ENCODE assay signal across 8 cellular contexts in the genomic region with DNA sequence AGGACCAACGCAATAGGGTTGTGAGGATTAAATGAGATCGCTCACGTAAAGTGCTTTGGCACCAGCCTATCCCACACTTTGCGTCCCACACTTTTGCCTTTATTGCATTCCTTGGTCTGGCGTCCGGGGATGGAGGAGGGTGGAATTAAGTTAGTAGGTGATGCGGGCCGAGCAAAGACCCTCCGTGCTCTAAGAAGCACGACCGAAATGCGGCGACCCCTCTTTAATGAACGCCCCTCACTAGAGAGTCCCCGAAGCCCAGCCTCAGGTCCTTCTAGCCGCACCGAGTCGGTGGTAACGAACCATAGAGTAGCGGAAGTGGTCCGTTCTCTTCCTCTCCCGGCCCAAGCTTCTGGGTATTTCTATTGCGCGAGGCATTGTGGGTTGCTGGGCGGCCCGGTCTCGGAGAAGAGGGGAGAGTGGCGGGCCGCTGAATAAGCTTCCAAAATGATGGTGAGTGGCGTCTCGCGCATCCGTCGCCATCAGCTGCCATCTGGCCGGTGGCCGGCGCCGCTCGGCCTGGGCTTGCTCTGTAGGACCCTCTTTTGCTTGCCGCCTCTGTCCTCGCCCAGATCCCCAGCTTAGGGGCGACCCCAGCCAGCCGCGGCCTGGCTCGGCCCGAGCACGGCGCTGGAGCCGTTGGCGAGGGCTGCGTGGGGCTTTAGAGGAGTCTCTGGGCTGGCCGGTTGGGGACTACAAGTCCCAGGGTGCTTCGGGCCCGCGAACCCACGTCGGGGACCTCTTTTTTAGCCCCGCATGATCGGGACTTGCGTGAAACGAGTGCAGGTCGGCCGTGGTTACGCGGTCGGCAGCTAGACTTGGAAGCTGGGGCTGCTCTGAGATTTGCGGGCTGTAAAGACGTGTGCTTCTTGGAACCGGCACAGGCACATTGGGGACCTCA. TPM values are rescaled to one million over a fixed set of nuclear protein-coding genes. Genes with fewer than 3 reads are reported as not detected.
DNase-seq lines count a peak whose midpoint lies in the region; ATAC-seq and TF ChIP-seq lines count a peak whose summit lies in the region.

A gene (plus strand): TSS at position 377 of the 901 bp plus-strand sequence. CDS start 71 bp downstream, at position 448.

- DNase-seq in DMS114 treated with DMSO at 0.1 percent for 48 hours (lab: John Stamatoyannopoulos, UW; ENCODE audit: unreplicated experiment) (peak; percentile 92), OCI-M2 (lab: John Stamatoyannopoulos, UW; ENCODE audit: unreplicated experiment) (peak; percentile 21), activated T-cell treated with anti-CD3 and anti-CD28 coated beads for 4 hours (peak; percentile 78), epithelial cell of prostate (ENCODE audit: low read depth, low spot score) (peak; percentile 55), mucosa of gallbladder (ENCODE audit: low spot score) (peak; percentile 92)
- DNase-seq in stimulated activated CD8-positive, alpha-beta memory T cell treated with anti-CD3 and anti-CD28 coated beads, Interleukin-4, amount 100 ng/mL, for 24 hours (ENCODE audit: low read depth), result peak; percentile 73

- peak; percentile 55 for ATAC-seq in GM21576 (IDR thresholded peaks at IDR 0.05; ENCODE audit: unreplicated experiment)

- H3K27ac ChIP-seq in epithelial cell of prostate, result peak within 1 kb of the TSS; percentile 78

- TF ChIP-seq RAD21 in Ishikawa (IDR thresholded peaks at IDR 0.05; ENCODE audit: low read depth), result no peak

- no peak for TF ChIP-seq EP300 in Ishikawa (IDR thresholded peaks at IDR 0.05; ENCODE audit: borderline replicate concordance)

TF ChIP-seq in Ishikawa, 13 proteins besides CTCF, POLR2A, EP300 and RAD21:
- TF ChIP-seq CREB1 (IDR thresholded peaks at IDR 0.05; ENCODE audit: low read depth), result no peak
- peak; percentile 23; the same call in 1 of the 2 replicates for TF ChIP-seq NFIC (IDR thresholded peaks at IDR 0.05)
- no peak; the same call in 1 of the 2 replicates for TF ChIP-seq TEAD4 (IDR thresholded peaks at IDR 0.05)
- TF ChIP-seq, protein P1, sequence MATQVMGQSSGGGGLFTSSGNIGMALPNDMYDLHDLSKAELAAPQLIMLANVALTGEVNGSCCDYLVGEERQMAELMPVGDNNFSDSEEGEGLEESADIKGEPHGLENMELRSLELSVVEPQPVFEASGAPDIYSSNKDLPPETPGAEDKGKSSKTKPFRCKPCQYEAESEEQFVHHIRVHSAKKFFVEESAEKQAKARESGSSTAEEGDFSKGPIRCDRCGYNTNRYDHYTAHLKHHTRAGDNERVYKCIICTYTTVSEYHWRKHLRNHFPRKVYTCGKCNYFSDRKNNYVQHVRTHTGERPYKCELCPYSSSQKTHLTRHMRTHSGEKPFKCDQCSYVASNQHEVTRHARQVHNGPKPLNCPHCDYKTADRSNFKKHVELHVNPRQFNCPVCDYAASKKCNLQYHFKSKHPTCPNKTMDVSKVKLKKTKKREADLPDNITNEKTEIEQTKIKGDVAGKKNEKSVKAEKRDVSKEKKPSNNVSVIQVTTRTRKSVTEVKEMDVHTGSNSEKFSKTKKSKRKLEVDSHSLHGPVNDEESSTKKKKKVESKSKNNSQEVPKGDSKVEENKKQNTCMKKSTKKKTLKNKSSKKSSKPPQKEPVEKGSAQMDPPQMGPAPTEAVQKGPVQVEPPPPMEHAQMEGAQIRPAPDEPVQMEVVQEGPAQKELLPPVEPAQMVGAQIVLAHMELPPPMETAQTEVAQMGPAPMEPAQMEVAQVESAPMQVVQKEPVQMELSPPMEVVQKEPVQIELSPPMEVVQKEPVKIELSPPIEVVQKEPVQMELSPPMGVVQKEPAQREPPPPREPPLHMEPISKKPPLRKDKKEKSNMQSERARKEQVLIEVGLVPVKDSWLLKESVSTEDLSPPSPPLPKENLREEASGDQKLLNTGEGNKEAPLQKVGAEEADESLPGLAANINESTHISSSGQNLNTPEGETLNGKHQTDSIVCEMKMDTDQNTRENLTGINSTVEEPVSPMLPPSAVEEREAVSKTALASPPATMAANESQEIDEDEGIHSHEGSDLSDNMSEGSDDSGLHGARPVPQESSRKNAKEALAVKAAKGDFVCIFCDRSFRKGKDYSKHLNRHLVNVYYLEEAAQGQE (IDR thresholded peaks at IDR 0.05; ENCODE audit: low read depth), result no peak
- TF ChIP-seq TCF12 (IDR thresholded peaks at IDR 0.05; ENCODE audit: low read depth), result peak; percentile 65; the same call in 1 of the 2 replicates
- no peak for TF ChIP-seq ZBTB7A (IDR thresholded peaks at IDR 0.05; ENCODE audit: low read depth)
- TF ChIP-seq CEBPB (IDR thresholded peaks at IDR 0.05), result 0 out of 2 replicates have a peak, but pooled peaks have one; percentile 41
- TF ChIP-seq FOXM1 (IDR thresholded peaks at IDR 0.05; ENCODE audit: borderline replicate concordance, low read depth), result no peak; the same call in 1 of the 2 replicates
- TF ChIP-seq TAF1 (IDR thresholded peaks at IDR 0.05; ENCODE audit: low read depth), result peak; percentile 99
- peak; percentile 76 for TF ChIP-seq YY1 (IDR thresholded peaks at IDR 0.05; ENCODE audit: low read depth)
- TF ChIP-seq, protein P2, sequence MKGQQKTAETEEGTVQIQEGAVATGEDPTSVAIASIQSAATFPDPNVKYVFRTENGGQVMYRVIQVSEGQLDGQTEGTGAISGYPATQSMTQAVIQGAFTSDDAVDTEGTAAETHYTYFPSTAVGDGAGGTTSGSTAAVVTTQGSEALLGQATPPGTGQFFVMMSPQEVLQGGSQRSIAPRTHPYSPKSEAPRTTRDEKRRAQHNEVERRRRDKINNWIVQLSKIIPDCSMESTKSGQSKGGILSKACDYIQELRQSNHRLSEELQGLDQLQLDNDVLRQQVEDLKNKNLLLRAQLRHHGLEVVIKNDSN (IDR thresholded peaks at IDR 0.05), result 0 out of 2 replicates have a peak, but pooled peaks have one; percentile 28
- TF ChIP-seq, protein P3, sequence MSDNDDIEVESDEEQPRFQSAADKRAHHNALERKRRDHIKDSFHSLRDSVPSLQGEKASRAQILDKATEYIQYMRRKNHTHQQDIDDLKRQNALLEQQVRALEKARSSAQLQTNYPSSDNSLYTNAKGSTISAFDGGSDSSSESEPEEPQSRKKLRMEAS (IDR thresholded peaks at IDR 0.05), result peak; percentile 93
- TF ChIP-seq EGR1 (IDR thresholded peaks at IDR 0.05), result peak; percentile 17; the same call in 1 of the 2 replicates
TF ChIP-seq in Ishikawa: peak in this region for 8.

RNA-seq across cellular contexts. Expression of the gene that starts here (rescaled TPM):
- total RNA-seq in mucosa of gallbladder, result 205 TPM

Comparison
In these comparisons a context has a peak if more than half of its experiments do, and no peak if none do; other contexts are left out.
1. Peak in every context shown above with its lines: DNase-seq, ATAC-seq and H3K27ac ChIP-seq.
2. DNase-seq: peak in every context shown above with its lines; median percentile 92 in DMS114 treated with DMSO at 0.1 percent for 48 hours; 92 in mucosa of gallbladder; 78 in activated T-cell treated with anti-CD3 and anti-CD28 coated beads for 4 hours; 73 in stimulated activated CD8-positive, alpha-beta memory T cell treated with anti-CD3 and anti-CD28 coated beads, Interleukin-4, amount 100 ng/mL, for 24 hours; 55 in epithelial cell of prostate; 21 in OCI-M2.